1 cellular context compared by ENCODE assay signal in the genomic region with DNA sequence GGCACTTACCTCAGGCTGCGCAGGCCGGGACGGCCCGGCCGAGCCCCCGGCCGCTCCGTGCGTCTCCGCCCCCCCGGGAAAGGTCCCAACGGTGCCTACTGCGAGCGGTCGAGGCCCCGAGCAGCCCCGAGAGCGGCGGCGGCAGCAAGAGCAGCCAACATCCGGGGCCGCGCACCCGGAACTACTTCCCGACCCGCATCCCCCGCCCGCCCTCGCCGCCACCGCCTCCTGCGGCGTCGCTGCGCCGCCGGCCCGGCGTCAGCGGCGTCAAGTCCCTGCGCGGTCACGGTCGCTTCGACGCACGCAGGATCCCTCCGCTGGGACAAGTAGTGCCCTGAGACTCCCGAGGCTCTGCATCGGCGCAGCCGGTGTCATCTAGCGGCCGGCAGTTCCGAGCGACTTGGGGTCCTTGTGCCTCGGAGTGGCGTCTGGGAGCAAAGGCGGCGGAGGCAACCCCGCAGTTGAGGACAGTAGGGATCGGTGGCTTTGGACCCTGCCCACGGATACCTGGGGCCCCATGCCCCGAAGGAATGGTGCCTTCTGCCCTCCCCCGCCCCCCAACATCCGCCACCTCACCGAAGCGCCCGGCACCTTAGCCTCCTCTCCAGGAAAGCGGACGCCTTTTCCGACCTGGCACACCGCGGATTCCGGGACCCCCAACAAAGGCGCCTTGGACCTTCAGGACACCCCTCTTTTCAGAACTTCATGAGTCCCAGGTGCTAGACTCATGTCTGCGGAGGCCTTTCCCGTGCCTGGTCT.
TF ChIP-seq lines count a peak whose summit lies in the region.

A gene (minus strand): TSS at position 186 of the 759 bp plus-strand sequence. CDS start 24,142 bp downstream, outside the sequence.

TF ChIP-seq in K562, 482 proteins besides CTCF, POLR2A, EP300 and RAD21 (continued from another document and continues in another):
- TF ChIP-seq EP400 (IDR thresholded peaks at IDR 0.05) = peak; percentile 82
- TF ChIP-seq STAT5B (CRISPR knock-in tag; IDR thresholded peaks at IDR 0.05) = no peak
- TF ChIP-seq POLR2H (tag; IDR thresholded peaks at IDR 0.05; ENCODE audit: low read depth) = peak; percentile 87
- TF ChIP-seq, protein P1, sequence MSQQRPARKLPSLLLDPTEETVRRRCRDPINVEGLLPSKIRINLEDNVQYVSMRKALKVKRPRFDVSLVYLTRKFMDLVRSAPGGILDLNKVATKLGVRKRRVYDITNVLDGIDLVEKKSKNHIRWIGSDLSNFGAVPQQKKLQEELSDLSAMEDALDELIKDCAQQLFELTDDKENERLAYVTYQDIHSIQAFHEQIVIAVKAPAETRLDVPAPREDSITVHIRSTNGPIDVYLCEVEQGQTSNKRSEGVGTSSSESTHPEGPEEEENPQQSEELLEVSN (IDR thresholded peaks at IDR 0.05; ENCODE audit: borderline replicate concordance in 1 of 2, extremely low read depth in 1 of 2, insufficient read depth in 1 of 2, insufficient read length in 1 of 2, low read depth in 1 of 2, low read length in 1 of 2, poor library complexity in 1 of 2, severe bottlenecking in 1 of 2) = peak; percentile 87 to 95
- TF ChIP-seq RBM17 (IDR thresholded peaks at IDR 0.05; ENCODE audit: borderline replicate concordance, low read depth, low read length) = no peak
- no peak for TF ChIP-seq ZNF232 (CRISPR knock-in tag; IDR thresholded peaks at IDR 0.05)
- TF ChIP-seq SIN3A (IDR thresholded peaks at IDR 0.05; ENCODE audit: borderline replicate concordance in 2 of 2, control insufficient read depth in 1 of 2, low read depth in 2 of 2, low read length in 2 of 2) = peak; percentile 54 to 75; a peak in 1 of 4 replicates
- no peak for TF ChIP-seq HDAC8 (tag; IDR thresholded peaks at IDR 0.05)
- peak; percentile 13; the same call in 1 of the 2 replicates for TF ChIP-seq ZBTB7A (IDR thresholded peaks at IDR 0.05; ENCODE audit: borderline replicate concordance, control insufficient read depth, low read depth, low read length)
- no peak for TF ChIP-seq ZKSCAN1 (IDR thresholded peaks at IDR 0.05; ENCODE audit: low read depth, low read length)
- no peak for TF ChIP-seq BACH1 (tag; IDR thresholded peaks at IDR 0.05)
- peak; percentile 96 for TF ChIP-seq TBP (optimal IDR thresholded peaks at IDR 0.05; ENCODE audit: low read depth, low read length)
- no peak for TF ChIP-seq SLC30A9 (CRISPR knock-in tag; IDR thresholded peaks at IDR 0.05)
- TF ChIP-seq NR2C1 (IDR thresholded peaks at IDR 0.05) = peak; percentile 79
- TF ChIP-seq NR2C1 (tag; IDR thresholded peaks at IDR 0.05) = peak; percentile 87
- TF ChIP-seq, protein P2, sequence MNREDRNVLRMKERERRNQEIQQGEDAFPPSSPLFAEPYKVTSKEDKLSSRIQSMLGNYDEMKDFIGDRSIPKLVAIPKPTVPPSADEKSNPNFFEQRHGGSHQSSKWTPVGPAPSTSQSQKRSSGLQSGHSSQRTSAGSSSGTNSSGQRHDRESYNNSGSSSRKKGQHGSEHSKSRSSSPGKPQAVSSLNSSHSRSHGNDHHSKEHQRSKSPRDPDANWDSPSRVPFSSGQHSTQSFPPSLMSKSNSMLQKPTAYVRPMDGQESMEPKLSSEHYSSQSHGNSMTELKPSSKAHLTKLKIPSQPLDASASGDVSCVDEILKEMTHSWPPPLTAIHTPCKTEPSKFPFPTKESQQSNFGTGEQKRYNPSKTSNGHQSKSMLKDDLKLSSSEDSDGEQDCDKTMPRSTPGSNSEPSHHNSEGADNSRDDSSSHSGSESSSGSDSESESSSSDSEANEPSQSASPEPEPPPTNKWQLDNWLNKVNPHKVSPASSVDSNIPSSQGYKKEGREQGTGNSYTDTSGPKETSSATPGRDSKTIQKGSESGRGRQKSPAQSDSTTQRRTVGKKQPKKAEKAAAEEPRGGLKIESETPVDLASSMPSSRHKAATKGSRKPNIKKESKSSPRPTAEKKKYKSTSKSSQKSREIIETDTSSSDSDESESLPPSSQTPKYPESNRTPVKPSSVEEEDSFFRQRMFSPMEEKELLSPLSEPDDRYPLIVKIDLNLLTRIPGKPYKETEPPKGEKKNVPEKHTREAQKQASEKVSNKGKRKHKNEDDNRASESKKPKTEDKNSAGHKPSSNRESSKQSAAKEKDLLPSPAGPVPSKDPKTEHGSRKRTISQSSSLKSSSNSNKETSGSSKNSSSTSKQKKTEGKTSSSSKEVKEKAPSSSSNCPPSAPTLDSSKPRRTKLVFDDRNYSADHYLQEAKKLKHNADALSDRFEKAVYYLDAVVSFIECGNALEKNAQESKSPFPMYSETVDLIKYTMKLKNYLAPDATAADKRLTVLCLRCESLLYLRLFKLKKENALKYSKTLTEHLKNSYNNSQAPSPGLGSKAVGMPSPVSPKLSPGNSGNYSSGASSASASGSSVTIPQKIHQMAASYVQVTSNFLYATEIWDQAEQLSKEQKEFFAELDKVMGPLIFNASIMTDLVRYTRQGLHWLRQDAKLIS (CRISPR knock-in tag; IDR thresholded peaks at IDR 0.05) = peak; percentile 81
- TF ChIP-seq ZNF644 (tag; IDR thresholded peaks at IDR 0.05; ENCODE audit: low read depth) = no peak
- TF ChIP-seq MAFG (tag; conservative IDR thresholded peaks at IDR 0.05) = no peak
- TF ChIP-seq CBX3 (IDR thresholded peaks at IDR 0.05; ENCODE audit: borderline replicate concordance in 1 of 2, low read length in 2 of 2) = peak in 1 of 2 experiments; percentile 86; a peak in 1 of 3 replicates
- TF ChIP-seq ZNF316 (IDR thresholded peaks at IDR 0.05) = peak; percentile 22; the same call in 1 of the 2 replicates
- TF ChIP-seq FOXM1 (IDR thresholded peaks at IDR 0.05; ENCODE audit: low read depth) = no peak
- 0 out of 2 replicates have a peak, but pooled peaks have one; percentile 30 for TF ChIP-seq FOXM1 (CRISPR knock-in tag; IDR thresholded peaks at IDR 0.05; ENCODE audit: low read depth)
- no peak for TF ChIP-seq NCOA4 (IDR thresholded peaks at IDR 0.05; ENCODE audit: partially characterized antibody)
- TF ChIP-seq TEAD1 (CRISPR knock-in tag; IDR thresholded peaks at IDR 0.05) = peak; percentile 35 to 75; a peak in 1 of 4 replicates
- no peak for TF ChIP-seq PPARD (CRISPR knock-in tag; IDR thresholded peaks at IDR 0.05)
- TF ChIP-seq, protein P3, sequence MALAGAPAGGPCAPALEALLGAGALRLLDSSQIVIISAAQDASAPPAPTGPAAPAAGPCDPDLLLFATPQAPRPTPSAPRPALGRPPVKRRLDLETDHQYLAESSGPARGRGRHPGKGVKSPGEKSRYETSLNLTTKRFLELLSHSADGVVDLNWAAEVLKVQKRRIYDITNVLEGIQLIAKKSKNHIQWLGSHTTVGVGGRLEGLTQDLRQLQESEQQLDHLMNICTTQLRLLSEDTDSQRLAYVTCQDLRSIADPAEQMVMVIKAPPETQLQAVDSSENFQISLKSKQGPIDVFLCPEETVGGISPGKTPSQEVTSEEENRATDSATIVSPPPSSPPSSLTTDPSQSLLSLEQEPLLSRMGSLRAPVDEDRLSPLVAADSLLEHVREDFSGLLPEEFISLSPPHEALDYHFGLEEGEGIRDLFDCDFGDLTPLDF (CRISPR knock-in tag; IDR thresholded peaks at IDR 0.05) = peak; percentile 75
- TF ChIP-seq, protein P4, sequence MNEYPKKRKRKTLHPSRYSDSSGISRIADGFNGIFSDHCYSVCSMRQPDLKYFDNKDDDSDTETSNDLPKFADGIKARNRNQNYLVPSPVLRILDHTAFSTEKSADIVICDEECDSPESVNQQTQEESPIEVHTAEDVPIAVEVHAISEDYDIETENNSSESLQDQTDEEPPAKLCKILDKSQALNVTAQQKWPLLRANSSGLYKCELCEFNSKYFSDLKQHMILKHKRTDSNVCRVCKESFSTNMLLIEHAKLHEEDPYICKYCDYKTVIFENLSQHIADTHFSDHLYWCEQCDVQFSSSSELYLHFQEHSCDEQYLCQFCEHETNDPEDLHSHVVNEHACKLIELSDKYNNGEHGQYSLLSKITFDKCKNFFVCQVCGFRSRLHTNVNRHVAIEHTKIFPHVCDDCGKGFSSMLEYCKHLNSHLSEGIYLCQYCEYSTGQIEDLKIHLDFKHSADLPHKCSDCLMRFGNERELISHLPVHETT (CRISPR knock-in tag; conservative IDR thresholded peaks at IDR 0.05 in 1 of 2, IDR thresholded peaks at IDR 0.05 in 1 of 2) = peak in 1 of 2 experiments; percentile 94; a peak in 2 of 4 replicates
- no peak for TF ChIP-seq ZNF212 (CRISPR knock-in tag; IDR thresholded peaks at IDR 0.05)
- peak; percentile 89 for TF ChIP-seq DIDO1 (tag; IDR thresholded peaks at IDR 0.05; ENCODE audit: low read depth)
- 0 out of 2 replicates have a peak, but pooled peaks have one; percentile 34 for TF ChIP-seq ZNF197 (CRISPR knock-in tag; IDR thresholded peaks at IDR 0.05; ENCODE audit: low read depth)
- no peak for TF ChIP-seq ARHGAP35 (IDR thresholded peaks at IDR 0.05; ENCODE audit: partially characterized antibody)
- TF ChIP-seq ATF7 (IDR thresholded peaks at IDR 0.05) = peak; percentile 87
- no peak for TF ChIP-seq DACH1 (IDR thresholded peaks at IDR 0.05; ENCODE audit: partially characterized antibody)
- no peak for TF ChIP-seq ASH1L (IDR thresholded peaks at IDR 0.05; ENCODE audit: borderline replicate concordance, low read depth, partially characterized antibody)
- no peak for TF ChIP-seq MECOM (CRISPR knock-in tag; IDR thresholded peaks at IDR 0.05)
- 0 out of 2 replicates have a peak, but pooled peaks have one; percentile 38 for TF ChIP-seq KDM2B (CRISPR knock-in tag; IDR thresholded peaks at IDR 0.05)
- no peak for TF ChIP-seq MAFF (IDR thresholded peaks at IDR 0.05; ENCODE audit: low read length)
- no peak for TF ChIP-seq YBX1 (IDR thresholded peaks at IDR 0.05)
- no peak for TF ChIP-seq ZC3H11A (IDR thresholded peaks at IDR 0.05; ENCODE audit: low read depth, low read length)
- TF ChIP-seq NBN (IDR thresholded peaks at IDR 0.05; ENCODE audit: low read depth) = peak; percentile 84; the same call in 1 of the 2 replicates
- peak; percentile 55 for TF ChIP-seq TCF3 (CRISPR knock-in tag; IDR thresholded peaks at IDR 0.05)
- TF ChIP-seq, protein P5, sequence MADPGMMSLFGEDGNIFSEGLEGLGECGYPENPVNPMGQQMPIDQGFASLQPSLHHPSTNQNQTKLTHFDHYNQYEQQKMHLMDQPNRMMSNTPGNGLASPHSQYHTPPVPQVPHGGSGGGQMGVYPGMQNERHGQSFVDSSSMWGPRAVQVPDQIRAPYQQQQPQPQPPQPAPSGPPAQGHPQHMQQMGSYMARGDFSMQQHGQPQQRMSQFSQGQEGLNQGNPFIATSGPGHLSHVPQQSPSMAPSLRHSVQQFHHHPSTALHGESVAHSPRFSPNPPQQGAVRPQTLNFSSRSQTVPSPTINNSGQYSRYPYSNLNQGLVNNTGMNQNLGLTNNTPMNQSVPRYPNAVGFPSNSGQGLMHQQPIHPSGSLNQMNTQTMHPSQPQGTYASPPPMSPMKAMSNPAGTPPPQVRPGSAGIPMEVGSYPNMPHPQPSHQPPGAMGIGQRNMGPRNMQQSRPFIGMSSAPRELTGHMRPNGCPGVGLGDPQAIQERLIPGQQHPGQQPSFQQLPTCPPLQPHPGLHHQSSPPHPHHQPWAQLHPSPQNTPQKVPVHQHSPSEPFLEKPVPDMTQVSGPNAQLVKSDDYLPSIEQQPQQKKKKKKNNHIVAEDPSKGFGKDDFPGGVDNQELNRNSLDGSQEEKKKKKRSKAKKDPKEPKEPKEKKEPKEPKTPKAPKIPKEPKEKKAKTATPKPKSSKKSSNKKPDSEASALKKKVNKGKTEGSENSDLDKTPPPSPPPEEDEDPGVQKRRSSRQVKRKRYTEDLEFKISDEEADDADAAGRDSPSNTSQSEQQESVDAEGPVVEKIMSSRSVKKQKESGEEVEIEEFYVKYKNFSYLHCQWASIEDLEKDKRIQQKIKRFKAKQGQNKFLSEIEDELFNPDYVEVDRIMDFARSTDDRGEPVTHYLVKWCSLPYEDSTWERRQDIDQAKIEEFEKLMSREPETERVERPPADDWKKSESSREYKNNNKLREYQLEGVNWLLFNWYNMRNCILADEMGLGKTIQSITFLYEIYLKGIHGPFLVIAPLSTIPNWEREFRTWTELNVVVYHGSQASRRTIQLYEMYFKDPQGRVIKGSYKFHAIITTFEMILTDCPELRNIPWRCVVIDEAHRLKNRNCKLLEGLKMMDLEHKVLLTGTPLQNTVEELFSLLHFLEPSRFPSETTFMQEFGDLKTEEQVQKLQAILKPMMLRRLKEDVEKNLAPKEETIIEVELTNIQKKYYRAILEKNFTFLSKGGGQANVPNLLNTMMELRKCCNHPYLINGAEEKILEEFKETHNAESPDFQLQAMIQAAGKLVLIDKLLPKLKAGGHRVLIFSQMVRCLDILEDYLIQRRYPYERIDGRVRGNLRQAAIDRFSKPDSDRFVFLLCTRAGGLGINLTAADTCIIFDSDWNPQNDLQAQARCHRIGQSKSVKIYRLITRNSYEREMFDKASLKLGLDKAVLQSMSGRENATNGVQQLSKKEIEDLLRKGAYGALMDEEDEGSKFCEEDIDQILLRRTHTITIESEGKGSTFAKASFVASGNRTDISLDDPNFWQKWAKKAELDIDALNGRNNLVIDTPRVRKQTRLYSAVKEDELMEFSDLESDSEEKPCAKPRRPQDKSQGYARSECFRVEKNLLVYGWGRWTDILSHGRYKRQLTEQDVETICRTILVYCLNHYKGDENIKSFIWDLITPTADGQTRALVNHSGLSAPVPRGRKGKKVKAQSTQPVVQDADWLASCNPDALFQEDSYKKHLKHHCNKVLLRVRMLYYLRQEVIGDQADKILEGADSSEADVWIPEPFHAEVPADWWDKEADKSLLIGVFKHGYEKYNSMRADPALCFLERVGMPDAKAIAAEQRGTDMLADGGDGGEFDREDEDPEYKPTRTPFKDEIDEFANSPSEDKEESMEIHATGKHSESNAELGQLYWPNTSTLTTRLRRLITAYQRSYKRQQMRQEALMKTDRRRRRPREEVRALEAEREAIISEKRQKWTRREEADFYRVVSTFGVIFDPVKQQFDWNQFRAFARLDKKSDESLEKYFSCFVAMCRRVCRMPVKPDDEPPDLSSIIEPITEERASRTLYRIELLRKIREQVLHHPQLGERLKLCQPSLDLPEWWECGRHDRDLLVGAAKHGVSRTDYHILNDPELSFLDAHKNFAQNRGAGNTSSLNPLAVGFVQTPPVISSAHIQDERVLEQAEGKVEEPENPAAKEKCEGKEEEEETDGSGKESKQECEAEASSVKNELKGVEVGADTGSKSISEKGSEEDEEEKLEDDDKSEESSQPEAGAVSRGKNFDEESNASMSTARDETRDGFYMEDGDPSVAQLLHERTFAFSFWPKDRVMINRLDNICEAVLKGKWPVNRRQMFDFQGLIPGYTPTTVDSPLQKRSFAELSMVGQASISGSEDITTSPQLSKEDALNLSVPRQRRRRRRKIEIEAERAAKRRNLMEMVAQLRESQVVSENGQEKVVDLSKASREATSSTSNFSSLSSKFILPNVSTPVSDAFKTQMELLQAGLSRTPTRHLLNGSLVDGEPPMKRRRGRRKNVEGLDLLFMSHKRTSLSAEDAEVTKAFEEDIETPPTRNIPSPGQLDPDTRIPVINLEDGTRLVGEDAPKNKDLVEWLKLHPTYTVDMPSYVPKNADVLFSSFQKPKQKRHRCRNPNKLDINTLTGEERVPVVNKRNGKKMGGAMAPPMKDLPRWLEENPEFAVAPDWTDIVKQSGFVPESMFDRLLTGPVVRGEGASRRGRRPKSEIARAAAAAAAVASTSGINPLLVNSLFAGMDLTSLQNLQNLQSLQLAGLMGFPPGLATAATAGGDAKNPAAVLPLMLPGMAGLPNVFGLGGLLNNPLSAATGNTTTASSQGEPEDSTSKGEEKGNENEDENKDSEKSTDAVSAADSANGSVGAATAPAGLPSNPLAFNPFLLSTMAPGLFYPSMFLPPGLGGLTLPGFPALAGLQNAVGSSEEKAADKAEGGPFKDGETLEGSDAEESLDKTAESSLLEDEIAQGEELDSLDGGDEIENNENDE (IDR thresholded peaks at IDR 0.05; ENCODE audit: low read depth, low read length) = no peak
- TF ChIP-seq CSDE1 (IDR thresholded peaks at IDR 0.05) = peak in 1 of 2 experiments; percentile 57; a peak in 1 of 4 replicates
- no peak for TF ChIP-seq EHMT2 (IDR thresholded peaks at IDR 0.05)
- no peak for TF ChIP-seq SMAD2 (IDR thresholded peaks at IDR 0.05; ENCODE audit: low read depth, low read length)
- TF ChIP-seq CBX1 (IDR thresholded peaks at IDR 0.05; ENCODE audit: low read depth) = no peak; the same call in 1 of the 2 replicates
- TF ChIP-seq RFX1 (IDR thresholded peaks at IDR 0.05) = no peak
